Comparison of ENCODE assay signal across 34 cellular contexts in genomic region chr1:35530168-35530567, GRCh38. TPM values are rescaled to one million over a fixed set of nuclear protein-coding genes. Genes with fewer than 3 reads are reported as not detected.
"Had no signal": no experiment of that assay in that cellular context is flagged by ENCODE, and none has a peak within 500 bp of the region (broad histone marks: within the 10 kb centered on the region; RNA-seq: fewer than 3 reads in every experiment).

No MANE protein-coding gene starts in this region.

- H3K27me3 Mint-ChIP-seq: activated CD4-positive, alpha-beta memory T cell treated with anti-CD3 and anti-CD28 coated beads for 36 hours; activated CD4-positive, alpha-beta T cell treated with anti-CD3 and anti-CD28 coated beads for 36 hours; activated CD4-positive, alpha-beta T cell treated with anti-CD3 and anti-CD28 coated beads, Interleukin-2, amount 10 ng/mL, durations not matched to agents 24 days and 14 days; activated CD8-positive, alpha-beta memory T cell treated with anti-CD3 and anti-CD28 coated beads, Interleukin-2, amount 10 ng/mL, durations not matched to agents 7 days and 5 days; activated naive CD4-positive, alpha-beta T cell treated with anti-CD3 and anti-CD28 coated beads, Interleukin-2, amount 50 U/mL, for 24 hours; activated naive CD8-positive, alpha-beta T cell treated with anti-CD3 and anti-CD28 coated beads for 36 hours; activated naive CD8-positive, alpha-beta T cell treated with anti-CD3 and anti-CD28 coated beads, Interleukin-2, amount 50 U/mL, for 24 hours; dendritic cell treated with granulocyte-macrophage colony-stimulating factor and Interleukin-4, amounts not matched to agents 40 ng/mL and 50 ng/mL, for 4 days had no signal

- ATAC-seq: activated CD4-positive, alpha-beta T cell treated with anti-CD3 and anti-CD28 coated beads for 36 hours; activated CD8-positive, alpha-beta memory T cell treated with anti-CD3 and anti-CD28 coated beads, Interleukin-2, amount 10 ng/mL, durations not matched to agents 7 days and 5 days; activated CD8-positive, alpha-beta T cell treated with anti-CD3 and anti-CD28 coated beads, Interleukin-2, amount 10 ng/mL, durations not matched to agents 7 days and 5 days; activated naive CD8-positive, alpha-beta T cell treated with anti-CD3 and anti-CD28 coated beads, Interleukin-2, amount 50 U/mL, for 24 hours; gastroesophageal sphincter had no signal

- H3K4me3 ChIP-seq: ascending aorta, breast epithelium, cardiac muscle cell, coronary artery, dorsolateral prefrontal cortex, esophagus squamous epithelium, gastroesophageal sphincter, heart right ventricle, hepatocyte had no signal

- H3K27ac Mint-ChIP-seq: activated CD4-positive, alpha-beta memory T cell treated with anti-CD3 and anti-CD28 coated beads for 36 hours; activated CD4-positive, alpha-beta T cell treated with anti-CD3 and anti-CD28 coated beads for 36 hours; activated CD4-positive, alpha-beta T cell treated with anti-CD3 and anti-CD28 coated beads, Interleukin-2, amount 10 ng/mL, durations not matched to agents 24 days and 14 days; activated CD8-positive, alpha-beta memory T cell treated with anti-CD3 and anti-CD28 coated beads, Interleukin-2, amount 10 ng/mL, durations not matched to agents 7 days and 5 days; activated CD8-positive, alpha-beta T cell treated with anti-CD3 and anti-CD28 coated beads, Interleukin-2, amount 10 ng/mL, durations not matched to agents 7 days and 5 days; activated naive CD4-positive, alpha-beta T cell treated with anti-CD3 and anti-CD28 coated beads for 36 hours; activated naive CD4-positive, alpha-beta T cell treated with anti-CD3 and anti-CD28 coated beads, Interleukin-2, amount 50 U/mL, for 24 hours; activated naive CD8-positive, alpha-beta T cell treated with anti-CD3 and anti-CD28 coated beads, Interleukin-2, amount 50 U/mL, for 24 hours; activated T-helper 2 cell treated with anti-CD3 and anti-CD28 coated beads, Interferon-gamma antibody, Interleukin-2, Interleukin-4, amounts not matched to agents 10 μg/mL and 5 μg/mL and 100 μg/mL, durations not matched to agents 14 hours and 24 hours and 36 hours; brain; dendritic cell treated with granulocyte-macrophage colony-stimulating factor and Interleukin-4, amounts not matched to agents 40 ng/mL and 50 ng/mL, for 4 days had no signal

- DNase-seq: activated CD4-positive, alpha-beta memory T cell treated with anti-CD3 and anti-CD28 coated beads for 36 hours; activated CD4-positive, alpha-beta T cell treated with anti-CD3 and anti-CD28 coated beads for 36 hours; activated CD4-positive, alpha-beta T cell treated with anti-CD3 and anti-CD28 coated beads, Interleukin-2, amount 10 ng/mL, durations not matched to agents 24 days and 14 days; activated CD4-positive, CD25-positive, alpha-beta regulatory T cell; activated CD4-positive, CD25-positive, alpha-beta regulatory T cell treated with anti-CD3 and anti-CD28 coated beads, Interleukin-2, amount 50 U/mL, for 72 hours; activated CD8-positive, alpha-beta memory T cell treated with anti-CD3 and anti-CD28 coated beads, Interleukin-2, amount 10 ng/mL, durations not matched to agents 7 days and 5 days; activated CD8-positive, alpha-beta memory T cell treated with anti-CD3 and anti-CD28 coated beads, Interleukin-2, amount 50 U/mL, for 4 hours; activated CD8-positive, alpha-beta T cell treated with anti-CD3 and anti-CD28 coated beads, Interleukin-2, amount 10 ng/mL, durations not matched to agents 7 days and 5 days; activated effector memory CD4-positive, alpha-beta T cell treated with anti-CD3 and anti-CD28 coated beads, Interleukin-2, amount 50 U/mL, for 16 hours; activated naive CD4-positive, alpha-beta T cell treated with anti-CD3 and anti-CD28 coated beads for 36 hours; activated naive CD8-positive, alpha-beta T cell treated with anti-CD3 and anti-CD28 coated beads for 36 hours; activated naive CD8-positive, alpha-beta T cell treated with anti-CD3 and anti-CD28 coated beads, Interleukin-2, amount 50 U/mL, for 24 hours; activated T-cell treated with anti-CD3 and anti-CD28 coated beads, Interleukin-2, amount 50 U/mL, for 1 hour; central memory CD4-positive, alpha-beta T cell; cerebellar nuclear complex; dorsolateral prefrontal cortex; effector memory CD4-positive, alpha-beta T cell; esophagus squamous epithelium; foreskin melanocyte; heart right ventricle; T-helper 2 cell had no signal

- H3K4me1 Mint-ChIP-seq: activated naive CD8-positive, alpha-beta T cell treated with anti-CD3 and anti-CD28 coated beads, Interleukin-2, amount 50 U/mL, for 24 hours; brain had no signal

- H3K4me1 ChIP-seq: esophagus squamous epithelium had no signal

- H3K27ac ChIP-seq: ascending aorta, breast epithelium, cardiac muscle cell, coronary artery, epithelial cell of prostate, esophagus squamous epithelium, gastroesophageal sphincter, hepatocyte had no signal

- H3K4me3 Mint-ChIP-seq: activated CD4-positive, alpha-beta memory T cell treated with anti-CD3 and anti-CD28 coated beads for 36 hours; activated CD4-positive, alpha-beta T cell treated with anti-CD3 and anti-CD28 coated beads for 36 hours; activated CD4-positive, alpha-beta T cell treated with anti-CD3 and anti-CD28 coated beads, Interleukin-2, amount 10 ng/mL, durations not matched to agents 24 days and 14 days; activated CD8-positive, alpha-beta memory T cell treated with anti-CD3 and anti-CD28 coated beads, Interleukin-2, amount 10 ng/mL, durations not matched to agents 7 days and 5 days; activated CD8-positive, alpha-beta T cell treated with anti-CD3 and anti-CD28 coated beads, Interleukin-2, amount 10 ng/mL, durations not matched to agents 7 days and 5 days; activated naive CD4-positive, alpha-beta T cell treated with anti-CD3 and anti-CD28 coated beads for 36 hours; activated naive CD4-positive, alpha-beta T cell treated with anti-CD3 and anti-CD28 coated beads, Interleukin-2, amount 50 U/mL, for 24 hours; activated naive CD8-positive, alpha-beta T cell treated with anti-CD3 and anti-CD28 coated beads for 36 hours; activated naive CD8-positive, alpha-beta T cell treated with anti-CD3 and anti-CD28 coated beads, Interleukin-2, amount 50 U/mL, for 24 hours; brain; dendritic cell treated with granulocyte-macrophage colony-stimulating factor and Interleukin-4, amounts not matched to agents 40 ng/mL and 50 ng/mL, for 4 days had no signal

- H3K36me3 ChIP-seq: breast epithelium, cardiac muscle cell had no signal

- H3K9me3 ChIP-seq: ascending aorta, breast epithelium, esophagus squamous epithelium, gastroesophageal sphincter had no signal

- H3K27me3 ChIP-seq: ascending aorta, breast epithelium, cardiac muscle cell, dorsolateral prefrontal cortex, esophagus squamous epithelium, gastroesophageal sphincter, heart right ventricle, hepatocyte had no signal

RNA-seq across cellular contexts. Expression of gene TFAP2E, which starts 42.9 kb away (rescaled TPM):
- total RNA-seq: endothelial cell of umbilical vein, glomerular endothelial cell, hepatocyte had no signal
- polyA plus RNA-seq: cardiac muscle cell had no signal
